9 cellular contexts compared by ENCODE assay signal in genomic region chr1:201882665-201883132, GRCh38. TPM values are rescaled to one million over a fixed set of nuclear protein-coding genes. Genes with fewer than 3 reads are reported as not detected.
DNase-seq lines count a peak whose midpoint lies in the region; ATAC-seq and TF ChIP-seq lines count a peak whose summit lies in the region.
"Had no signal": no experiment of that assay in that cellular context is flagged by ENCODE, and none has a peak within 500 bp of the region (broad histone marks: within the 10 kb centered on the region; RNA-seq: fewer than 3 reads in every experiment).

No MANE protein-coding gene starts in this region.

- DNase-seq in heart left ventricle (peak in 1 of 5 donors; percentile 17), Right ventricle myocardium superior (no peak), MM.1S (peak; percentile 31), MCF 10A (ENCODE audit: unreplicated experiment) (peak; percentile 97), osteoblast (ENCODE audit: insufficient read length, low spot score, missing footprints) (peak; percentile 94), NCI-H345 treated with DMSO at 0.1 percent for 48 hours (lab: John Stamatoyannopoulos, UW; ENCODE audit: unreplicated experiment) (no peak)
- DNase-seq in CD4-positive, alpha-beta memory T cell: no peak
- no peak for DNase-seq in activated CD4-positive, alpha-beta T cell treated with anti-CD3 and anti-CD28 coated beads for 1 hour

- TF ChIP-seq POLR2A in heart left ventricle (IDR thresholded peaks at IDR 0.05): no peak

- H2AFZ ChIP-seq in MM.1S (ENCODE audit: low read length) (no peak overlapping the region), osteoblast (ENCODE audit: low read length) (no peak overlapping the region)

- peaks cover 11% of the 10 kb centered on the region for H3K36me3 Mint-ChIP-seq in MCF 10A (ENCODE audit: insufficient read depth, unreplicated experiment)
- no peaks in the 10 kb centered on the region for H3K36me3 Mint-ChIP-seq in CD4-positive, alpha-beta memory T cell
- H3K36me3 Mint-ChIP-seq: activated naive CD4-positive, alpha-beta T cell treated with anti-CD3 and anti-CD28 coated beads, Interleukin-2, amount 50 U/mL, for 24 hours had no signal

- no peak overlapping the region for H3K9ac ChIP-seq in MM.1S (ENCODE audit: low read length)

- H3K79me2 ChIP-seq in MM.1S (ENCODE audit: low read length): no peaks in the 10 kb centered on the region
- no peaks in the 10 kb centered on the region for H3K79me2 ChIP-seq in osteoblast (ENCODE audit: insufficient read depth, low read length)

- intact Hi-C loops in heart left ventricle (cut with DNase I) (loop anchor here in 1 of 10 donors (10.0 kb wide), 1 partner anchor 222 kb away; no protein-coding TSS in a partner anchor), Right ventricle myocardium superior (cut with DNase I) (no loop called here), MCF 10A (cut with micrococcal nuclease) (loop anchor here (10.0 kb wide), 1 partner anchor 168 kb away; no protein-coding TSS in a partner anchor)
- intact Hi-C loops in CD4-positive, alpha-beta memory T cell (cut with micrococcal nuclease): no loop called here

- H3K27ac Mint-ChIP-seq in MCF 10A (ENCODE audit: low read depth, unreplicated experiment): peak overlapping the region; percentile 79
- H3K27ac Mint-ChIP-seq in CD4-positive, alpha-beta memory T cell: no peak overlapping the region
- H3K27ac Mint-ChIP-seq: activated naive CD4-positive, alpha-beta T cell treated with anti-CD3 and anti-CD28 coated beads, Interleukin-2, amount 50 U/mL, for 24 hours had no signal

- no peak overlapping the region for H3K4me2 ChIP-seq in MM.1S (ENCODE audit: low read depth, low read length)
- H3K4me2 ChIP-seq in osteoblast (ENCODE audit: insufficient read depth, low read length): peak overlapping the region; percentile 65

- BruUV-seq in MCF 10A (replicated peaks; lab: Mats Ljungman, UMichigan): no TSS peak

- WGBS in heart left ventricle, 4 donors: 70 to 83% (median 73%) methylated on average over 2 of the region's 2 CpGs

- ATAC-seq in heart left ventricle: peak in 3 of 4 donors; percentile 2 to 35 (median 9)
- ATAC-seq in Right ventricle myocardium superior (ENCODE audit: poor library complexity): no peak

- H3K4me3 Mint-ChIP-seq in MCF 10A (ENCODE audit: unreplicated experiment): no peak overlapping the region
- no peak overlapping the region for H3K4me3 Mint-ChIP-seq in CD4-positive, alpha-beta memory T cell
- H3K4me3 Mint-ChIP-seq: activated naive CD4-positive, alpha-beta T cell treated with anti-CD3 and anti-CD28 coated beads, Interleukin-2, amount 50 U/mL, for 24 hours had no signal

- no peaks in the 10 kb centered on the region for H3K9me2 ChIP-seq in MM.1S (replicated peaks; ENCODE audit: insufficient read depth, low read length)

- no peak overlapping the region for H3K4me3 ChIP-seq in heart left ventricle
- no peak overlapping the region for H3K4me3 ChIP-seq in MM.1S (ENCODE audit: low read length)
- no peak overlapping the region for H3K4me3 ChIP-seq in osteoblast (ENCODE audit: insufficient read depth, low read length)
- H3K4me3 ChIP-seq in CD4-positive, alpha-beta memory T cell (ENCODE audit: low read length in 2 of 2): no peak overlapping the region

- H3K27me3 Mint-ChIP-seq in MCF 10A (ENCODE audit: insufficient read depth, unreplicated experiment): no peaks in the 10 kb centered on the region
- H3K27me3 Mint-ChIP-seq in CD4-positive, alpha-beta memory T cell: peaks cover 3 to 12% of the 10 kb centered on the region in 2 donors

- no peaks in the 10 kb centered on the region for H4K20me1 ChIP-seq in MM.1S (ENCODE audit: insufficient read depth, low read length)
- peaks cover 9% of the 10 kb centered on the region for H4K20me1 ChIP-seq in osteoblast (ENCODE audit: insufficient read depth, low read length)

- POLR2A ChIA-PET in MCF 10A (lab: Yijun Ruan, JAX): interaction anchor here (0.5 to 6.1 kb wide), 25 partner anchors 9 to 352 kb away, joined by 3 to 69 read pairs (median 5); partner anchors contain the start of genes IPO9, RNPEP and TIMM17A
- POLR2A ChIA-PET in CD4-positive, alpha-beta memory T cell (lab: Charles Lee; ENCODE audit: partially characterized antibody): no interaction called here

- peaks cover 14% of the 10 kb centered on the region; the same call in 1 of the 2 replicates for H3F3A ChIP-seq in MM.1S (ENCODE audit: insufficient read depth, low read length)

- no peaks in the 10 kb centered on the region for H3K27me3 ChIP-seq in heart left ventricle
- H3K27me3 ChIP-seq in MM.1S (replicated peaks; ENCODE audit: insufficient read depth, low read length): peaks cover 7% of the 10 kb centered on the region; the same call in 1 of the 2 replicates
- H3K27me3 ChIP-seq in osteoblast (ENCODE audit: insufficient read depth, low read length): no peaks in the 10 kb centered on the region
- no peaks in the 10 kb centered on the region for H3K27me3 ChIP-seq in CD4-positive, alpha-beta memory T cell (ENCODE audit: insufficient read depth, low read length)

- H3K9me3 Mint-ChIP-seq in MCF 10A (ENCODE audit: unreplicated experiment): no peaks in the 10 kb centered on the region
- peaks cover 0 to 1% (median 0%) of the 10 kb centered on the region in 8 donors for H3K9me3 Mint-ChIP-seq in CD4-positive, alpha-beta memory T cell
- H3K9me3 Mint-ChIP-seq: activated naive CD4-positive, alpha-beta T cell treated with anti-CD3 and anti-CD28 coated beads, Interleukin-2, amount 50 U/mL, for 24 hours had no signal

- H3K9me3 ChIP-seq in heart left ventricle (no peaks in the 10 kb centered on the region), MM.1S (replicated peaks; ENCODE audit: insufficient read depth, low read length) (no peaks in the 10 kb centered on the region), osteoblast (ENCODE audit: low read depth, low read length) (no peaks in the 10 kb centered on the region)
- H3K9me3 ChIP-seq in CD4-positive, alpha-beta memory T cell (ENCODE audit: control insufficient read depth in 1 of 2, low read length in 2 of 2): no peaks in the 10 kb centered on the region

- H3K27ac ChIP-seq in heart left ventricle (peak overlapping the region in 11 of 12 donors; percentile 77 to 97 (median 88)), MM.1S (ENCODE audit: low read length) (no peak overlapping the region; the same call in 1 of the 2 replicates), osteoblast (ENCODE audit: low read depth, low read length) (peak overlapping the region; percentile 55)
- H3K27ac ChIP-seq in CD4-positive, alpha-beta memory T cell (ENCODE audit: low read depth, low read length): no peak overlapping the region

- H3K4me1 Mint-ChIP-seq in MCF 10A (ENCODE audit: insufficient read depth, unreplicated experiment): peaks cover 47% of the 10 kb centered on the region
- peaks cover 0 to 6% (median 4%) of the 10 kb centered on the region in 4 donors for H3K4me1 Mint-ChIP-seq in CD4-positive, alpha-beta memory T cell

- no peaks in the 10 kb centered on the region for H3K36me3 ChIP-seq in heart left ventricle
- no peaks in the 10 kb centered on the region for H3K36me3 ChIP-seq in MM.1S (replicated peaks; ENCODE audit: insufficient read depth, low read length)
- no peaks in the 10 kb centered on the region for H3K36me3 ChIP-seq in osteoblast (ENCODE audit: insufficient read depth, low read length)
- H3K36me3 ChIP-seq in CD4-positive, alpha-beta memory T cell (ENCODE audit: insufficient read depth, low read length): no peaks in the 10 kb centered on the region

- peak in 1 of 12 donors; percentile 14 for TF ChIP-seq CTCF in heart left ventricle (IDR thresholded peaks at IDR 0.05)
- TF ChIP-seq CTCF in MM.1S (IDR thresholded peaks at IDR 0.05; ENCODE audit: low read length): 0 out of 2 replicates have a peak, but pooled peaks have one; percentile 16
- peak; percentile 41 for TF ChIP-seq CTCF in MCF 10A (IDR thresholded peaks at IDR 0.05; ENCODE audit: unreplicated experiment)
- peak; percentile 41 for TF ChIP-seq CTCF in osteoblast (IDR thresholded peaks at IDR 0.05; ENCODE audit: extremely low read depth, low read depth, low read length)

- CTCF ChIA-PET in MCF 10A (lab: Yijun Ruan, JAX): interaction anchor here (0.5 to 12.1 kb wide), 22 partner anchors 13 to 384 kb away, joined by 3 to 162 read pairs (median 4); partner anchors contain the start of genes ELF3 and RNPEP
- CTCF ChIA-PET in CD4-positive, alpha-beta memory T cell (lab: Charles Lee; ENCODE audit: partially characterized antibody): interaction anchor here (0.5 to 11.8 kb wide), 3 partner anchors 14 to 117 kb away, joined by 3 to 91 read pairs (median 3); no protein-coding TSS in a partner anchor

- H3K4me1 ChIP-seq in heart left ventricle (peaks cover 0 to 58% (median 37%) of the 10 kb centered on the region in 12 donors), MM.1S (ENCODE audit: low read length) (peaks cover 30% of the 10 kb centered on the region), osteoblast (ENCODE audit: insufficient read depth, low read length) (peaks cover 31% of the 10 kb centered on the region)
- H3K4me1 ChIP-seq in CD4-positive, alpha-beta memory T cell (ENCODE audit: insufficient read depth, low read length): peaks cover 11% of the 10 kb centered on the region

RNA-seq across cellular contexts. Expression of gene SHISA4, which starts 6.0 kb away (rescaled TPM):
- total RNA-seq in heart left ventricle (100 to 1,000 TPM in 6 of 9 donors, 10 to 100 TPM in 3; 66.5 to 262 (median 133) TPM), Right ventricle myocardium superior (162 TPM), MCF 10A (2022) (7.6 and 20.9 TPM in 2 replicates), osteoblast (25.3 and 27.1 TPM in 2 replicates)
- polyA plus RNA-seq in heart left ventricle: 100 to 1,000 TPM in 1 of 2 donors, 10 to 100 TPM in 1; 53.2 to 101 TPM
- under 1 TPM; 0.58 to 0.94 TPM for total RNA-seq in CD4-positive, alpha-beta memory T cell
- under 1 TPM in 1 of 2 donors, not detected in 1; 0.59 TPM for polyA plus RNA-seq in CD4-positive, alpha-beta memory T cell

RNA-seq across cellular contexts. Expression of gene IPO9, which starts 53.7 kb away (rescaled TPM):
- 10 to 100 TPM; 12.1 to 35.4 (median 23.1) TPM for total RNA-seq in heart left ventricle
- polyA plus RNA-seq in heart left ventricle: 10 to 100 TPM in 1 of 2 donors, 1 to 10 TPM in 1; 9.8 to 13.8 TPM
- 17.2 TPM for total RNA-seq in Right ventricle myocardium superior
- 112 and 117 TPM in 2 replicates for total RNA-seq in MCF 10A (2022)
- 26.1 and 26.8 TPM in 2 replicates for total RNA-seq in osteoblast
- 10 to 100 TPM; 41.2 to 42.7 TPM for total RNA-seq in CD4-positive, alpha-beta memory T cell
- polyA plus RNA-seq in CD4-positive, alpha-beta memory T cell: 10 to 100 TPM; 13.1 to 20.2 TPM

Comparison
In these comparisons a context has a peak if more than half of its experiments do, and no peak if none do; other contexts are left out.
1. DNase-seq: peak in MM.1S (single experiment), MCF 10A (single experiment) and osteoblast (single experiment); none in Right ventricle myocardium superior (single experiment), CD4-positive, alpha-beta memory T cell (0 of 5), NCI-H345 treated with DMSO at 0.1 percent for 48 hours (single experiment) and activated CD4-positive, alpha-beta T cell treated with anti-CD3 and anti-CD28 coated beads for 1 hour (single experiment).
2. H3K27ac ChIP-seq: peak in heart left ventricle (11 of 12) and osteoblast (single experiment); none in MM.1S (single experiment) and CD4-positive, alpha-beta memory T cell (single experiment).